ENCODE assay signal across 8 cellular contexts in the genomic region with DNA sequence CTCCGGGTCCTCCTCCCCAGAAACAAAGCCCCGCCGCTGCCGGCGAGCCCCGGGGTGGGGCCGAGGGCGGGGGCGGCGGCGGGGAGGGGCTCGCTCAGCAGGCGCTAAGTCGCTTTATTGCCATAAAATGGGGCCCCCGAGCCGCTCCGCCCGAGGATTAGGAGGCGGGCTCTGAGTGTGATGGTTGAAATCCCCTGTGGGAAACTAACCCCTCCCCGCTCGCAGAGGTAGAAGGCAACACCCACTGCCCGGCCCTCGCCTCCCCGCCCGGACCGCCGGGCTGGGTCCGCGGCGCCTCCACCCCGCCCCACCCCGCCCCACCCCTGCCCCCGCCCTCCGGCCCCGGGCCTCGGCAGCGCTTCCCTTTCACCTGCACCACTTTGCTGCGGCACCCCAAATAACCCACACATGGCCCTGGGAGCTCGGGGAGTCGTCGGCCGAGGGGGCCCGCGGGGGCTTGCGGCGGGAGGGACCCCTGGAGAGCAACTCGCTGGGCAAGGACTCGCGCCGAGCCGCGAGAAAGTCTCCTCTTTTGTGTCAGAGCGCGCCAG. TPM values are rescaled to one million over a fixed set of nuclear protein-coding genes. Genes with fewer than 3 reads are reported as not detected.
DNase-seq lines count a peak whose midpoint lies in the region; ATAC-seq, FAIRE-seq and TF ChIP-seq lines count a peak whose summit lies in the region.

KLF12 (minus strand) TSS at position 179 of the 551 bp plus-strand sequence.

- no peak for TF ChIP-seq RAD21 in HepG2 (CRISPR knock-in tag; IDR thresholded peaks at IDR 0.05)

- H3K4me3 ChIP-seq in HepG2 (replicated peaks in 1 of 3; ENCODE audit: insufficient read depth in 1 of 3, low read depth in 2 of 3, low read length in 3 of 3): peak within 1 kb of the TSS; percentile 64 to 75 (median 72)

- H3K4me1 ChIP-seq in HepG2 (ENCODE audit: insufficient read depth, low read length): peaks cover 50% of the 10 kb centered on the region

- no peak for TF ChIP-seq CTCF in HepG2 (CRISPR knock-in tag; IDR thresholded peaks at IDR 0.05)

- peaks cover 0 to 31% of the 10 kb centered on the region in 2 experiments; a peak in 1 of 5 replicates for H3K27me3 ChIP-seq in HepG2 (ENCODE audit: control insufficient read depth in 1 of 2, insufficient read depth in 2 of 2, low read length in 2 of 2)

- no peaks in the 10 kb centered on the region for H3K79me2 ChIP-seq in HepG2 (ENCODE audit: insufficient read depth, low read length)

- no peak for TF ChIP-seq EP300 in HepG2 (IDR thresholded peaks at IDR 0.05; ENCODE audit: low read depth in 2 of 2, low read length in 2 of 2)
- TF ChIP-seq EP300 in HepG2 (CRISPR knock-in tag; IDR thresholded peaks at IDR 0.05; ENCODE audit: borderline replicate concordance): no peak

- intact Hi-C loops in HepG2 (cut with micrococcal nuclease; ENCODE audit: unreplicated experiment): loop anchor here (5.0 to 10.0 kb wide), 3 partner anchors 93 to 300 kb away; no protein-coding TSS in a partner anchor

- H3K27ac ChIP-seq in cingulate gyrus (ENCODE audit: low read depth, low read length): peak within 1 kb of the TSS; percentile 65
- peak within 1 kb of the TSS; percentile 60 for H3K27ac ChIP-seq in HepG2 (ENCODE audit: extremely low read length, insufficient read depth, low read length)

- H2AFZ ChIP-seq in HepG2 (ENCODE audit: low read length): no peak within 1 kb of the TSS

- DNase-seq in AG20443 (ENCODE audit: low spot score) (peak; percentile 90), NCI-H446 treated with DMSO at 0.1 percent for 48 hours (lab: John Stamatoyannopoulos, UW) (peak; percentile 45), HepG2 (ENCODE audit: low spot score) (peak; percentile 59)
- DNase-seq in activated CD4-positive, alpha-beta T cell treated with anti-CD3 and anti-CD28 coated beads for 4 hours: peak; percentile 91 to 93
- peak; percentile 87 for DNase-seq in stimulated activated CD4-positive, alpha-beta T cell treated with anti-CD3 and anti-CD28 coated beads, Interleukin-4, amount 100 ng/mL, for 1 hour

- no peaks in the 10 kb centered on the region for H3K36me3 ChIP-seq in HepG2 (replicated peaks in 1 of 2; ENCODE audit: control insufficient read depth in 1 of 2, insufficient read depth in 2 of 2, low read length in 2 of 2)

- no peaks in the 10 kb centered on the region for H3K9me3 ChIP-seq in HepG2 (ENCODE audit: low read length)

- no TSS peak for BruUV-seq in HepG2 (replicated peaks; lab: Mats Ljungman, UMichigan)

- peak within 1 kb of the TSS; percentile 51 for H3K9ac ChIP-seq in HepG2 (ENCODE audit: insufficient read depth, low read depth, low read length)

- H4K20me1 ChIP-seq in HepG2 (ENCODE audit: insufficient read depth, low read length): no peaks in the 10 kb centered on the region

- CTCF ChIA-PET in HepG2 (lab: Yijun Ruan, JAX; ENCODE audit: low intra/inter-chr PET ratio, low total read pairs): no interaction called here

- in situ Hi-C loops in HepG2 (cut with HindIII; ENCODE audit: extremely low pct_ligation_motif_present, low pct_unique_long_range_greater_than_20kb): no loop called here

- TF ChIP-seq POLR2A in GM19099 (IDR thresholded peaks at IDR 0.05; ENCODE audit: extremely low read depth, insufficient read length, low read depth) (peak; percentile 73), HepG2 (IDR thresholded peaks at IDR 0.05; ENCODE audit: insufficient read depth in 1 of 2, low read depth in 2 of 2, low read length in 2 of 2) (no peak)

- H3K4me2 ChIP-seq in HepG2 (ENCODE audit: low read depth, low read length): peak within 1 kb of the TSS; percentile 76

- POLR2A ChIA-PET in HepG2 (lab: Yijun Ruan, JAX): no interaction called here

- WGBS in HepG2 (ENCODE audit: low lambda C conversion rate): 0% methylated on average over 8 of the region's 54 CpGs

- peak; percentile 66 for ATAC-seq in HG03342 (IDR thresholded peaks at IDR 0.05; ENCODE audit: unreplicated experiment)
- ATAC-seq in HepG2: peak; percentile 68

- no peak for FAIRE-seq in HepG2 (lab: Jason Lieb, UNC)

TF ChIP-seq in HepG2, 621 proteins besides CTCF, POLR2A, EP300 and RAD21:
- TF ChIP-seq ATF7 (IDR thresholded peaks at IDR 0.05) (no peak), ATF7 (CRISPR knock-in tag; IDR thresholded peaks at IDR 0.05) (no peak), KLF12 (CRISPR knock-in tag; IDR thresholded peaks at IDR 0.05; ENCODE audit: borderline replicate concordance) (peak; percentile 49; the same call in 1 of the 2 replicates), ZSCAN25 (CRISPR knock-in tag; IDR thresholded peaks at IDR 0.05) (peak; percentile 50), ARNT (IDR thresholded peaks at IDR 0.05) (no peak), ZFY (CRISPR knock-in tag; IDR thresholded peaks at IDR 0.05) (peak; percentile 7; the same call in 1 of the 2 replicates), ZBTB7B (CRISPR knock-in tag; IDR thresholded peaks at IDR 0.05) (peak; percentile 8; the same call in 1 of the 2 replicates)
- TF ChIP-seq, protein P1, sequence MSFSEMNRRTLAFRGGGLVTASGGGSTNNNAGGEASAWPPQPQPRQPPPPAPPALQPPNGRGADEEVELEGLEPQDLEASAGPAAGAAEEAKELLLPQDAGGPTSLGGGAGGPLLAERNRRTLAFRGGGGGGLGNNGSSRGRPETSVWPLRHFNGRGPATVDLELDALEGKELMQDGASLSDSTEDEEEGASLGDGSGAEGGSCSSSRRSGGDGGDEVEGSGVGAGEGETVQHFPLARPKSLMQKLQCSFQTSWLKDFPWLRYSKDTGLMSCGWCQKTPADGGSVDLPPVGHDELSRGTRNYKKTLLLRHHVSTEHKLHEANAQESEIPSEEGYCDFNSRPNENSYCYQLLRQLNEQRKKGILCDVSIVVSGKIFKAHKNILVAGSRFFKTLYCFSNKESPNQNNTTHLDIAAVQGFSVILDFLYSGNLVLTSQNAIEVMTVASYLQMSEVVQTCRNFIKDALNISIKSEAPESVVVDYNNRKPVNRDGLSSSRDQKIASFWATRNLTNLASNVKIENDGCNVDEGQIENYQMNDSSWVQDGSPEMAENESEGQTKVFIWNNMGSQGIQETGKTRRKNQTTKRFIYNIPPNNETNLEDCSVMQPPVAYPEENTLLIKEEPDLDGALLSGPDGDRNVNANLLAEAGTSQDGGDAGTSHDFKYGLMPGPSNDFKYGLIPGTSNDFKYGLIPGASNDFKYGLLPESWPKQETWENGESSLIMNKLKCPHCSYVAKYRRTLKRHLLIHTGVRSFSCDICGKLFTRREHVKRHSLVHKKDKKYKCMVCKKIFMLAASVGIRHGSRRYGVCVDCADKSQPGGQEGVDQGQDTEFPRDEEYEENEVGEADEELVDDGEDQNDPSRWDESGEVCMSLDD (CRISPR knock-in tag; IDR thresholded peaks at IDR 0.05; ENCODE audit: borderline replicate concordance): peak; percentile 53; the same call in 1 of the 2 replicates
TF ChIP-seq in HepG2: peak in this region for 5.

RNA-seq across cellular contexts. Expression of gene KLF12, which starts in this region (rescaled TPM):
- 0.66 and 1.2 TPM in 2 replicates for total RNA-seq in HepG2 (2016; rRNA removed; fragmentation: Illumina TruSeq; extraction: Trizol)
- 0.35 and 0.40 TPM in 2 replicates for total RNA-seq in HepG2 (2016; cell fraction: cytosol; rRNA removed; fragmentation: Illumina TruSeq; extraction: Trizol; ENCODE audit: low read depth)
- total RNA-seq in HepG2 (2016; cell fraction: insoluble cytoplasmic fraction; rRNA removed; fragmentation: Illumina TruSeq; extraction: Trizol): 0.63 and 0.85 TPM in 2 replicates
- total RNA-seq in HepG2 (2016; cell fraction: membrane; rRNA removed; fragmentation: Illumina TruSeq; extraction: Trizol): 0.19 and 0.24 TPM in 2 replicates
- total RNA-seq in HepG2 (2016; cell fraction: nucleus; rRNA removed; fragmentation: Illumina TruSeq; extraction: Trizol): 1.3 and 1.4 TPM in 2 replicates
- 1.0 and 1.5 TPM in 2 replicates for polyA plus RNA-seq in HepG2 (2011; rRNA removed)
- polyA plus RNA-seq in HepG2 (2011; cell fraction: cytosol; rRNA removed): 0.38 and 0.64 TPM in 2 replicates
- 1.6 and 1.8 TPM in 2 replicates for polyA plus RNA-seq in HepG2 (2011; cell fraction: nucleus; rRNA removed)
- polyA plus RNA-seq in HepG2 (2012): 1.9 and 4.0 TPM in 2 replicates
- polyA plus RNA-seq in HepG2 (2016; cell fraction: cytosol; fragmentation: Illumina TruSeq; extraction: Trizol; ENCODE audit: low read depth): 0.11 and 0.14 TPM in 2 replicates
- 0.47 and 0.63 TPM in 2 replicates for polyA plus RNA-seq in HepG2 (2016; cell fraction: insoluble cytoplasmic fraction; fragmentation: Illumina TruSeq; extraction: Trizol; ENCODE audit: low read depth)
- polyA plus RNA-seq in HepG2 (2016; cell fraction: membrane; fragmentation: Illumina TruSeq; extraction: Trizol; ENCODE audit: low read depth): 0.07 and 0.13 TPM in 2 replicates
- polyA plus RNA-seq in HepG2 (2016; cell fraction: nucleus; fragmentation: Illumina TruSeq; extraction: Trizol; ENCODE audit: insufficient read depth, low read depth): 0.59 and 0.63 TPM in 2 replicates
- polyA minus RNA-seq in HepG2 (2011; rRNA and poly(A)+ RNA removed; ENCODE audit: low replicate concordance): 13.2 and 77.0 TPM in 2 replicates
- polyA minus RNA-seq in HepG2 (2011; cell fraction: cytosol; rRNA and poly(A)+ RNA removed): 1.7 and 1.8 TPM in 2 replicates
- 7.0 and 8.9 TPM in 2 replicates for polyA minus RNA-seq in HepG2 (2011; cell fraction: nucleus; rRNA and poly(A)+ RNA removed)

Comparison
In these comparisons a context has a peak if more than half of its experiments do, and no peak if none do; other contexts are left out.
1. Peak in every context shown above with its lines: DNase-seq, ATAC-seq, H3K4me3 ChIP-seq and H3K27ac ChIP-seq.